In genomic region chr14:96391293-96392118, GRCh38 we compare ENCODE assay signal across 9 cellular contexts. TPM values are rescaled to one million over a fixed set of nuclear protein-coding genes. Genes with fewer than 3 reads are reported as not detected.
DNase-seq lines count a peak whose midpoint lies in the region; ATAC-seq, FAIRE-seq and TF ChIP-seq lines count a peak whose summit lies in the region.
"Had no signal": no experiment of that assay in that cellular context is flagged by ENCODE, and none has a peak within 500 bp of the region (broad histone marks: within the 10 kb centered on the region; RNA-seq: fewer than 3 reads in every experiment).

No MANE protein-coding gene starts in this region.

- peak overlapping the region; percentile 87 for H3K27ac Mint-ChIP-seq in central memory CD8-positive, alpha-beta T cell (ENCODE audit: low read depth)

- H3K36me3 Mint-ChIP-seq in central memory CD8-positive, alpha-beta T cell (ENCODE audit: insufficient read depth) = peaks cover 2% of the 10 kb centered on the region

- no peak for TF ChIP-seq CTCF in AG09319 (IDR thresholded peaks at IDR 0.05; ENCODE audit: low read depth, low read length)
- no peak for TF ChIP-seq CTCF in kidney (IDR thresholded peaks at IDR 0.05; ENCODE audit: borderline replicate concordance, extremely low read depth, insufficient read depth)

- H3K4me3 Mint-ChIP-seq in central memory CD8-positive, alpha-beta T cell = peak overlapping the region; percentile 86

- no peaks in the 10 kb centered on the region for H3K27me3 Mint-ChIP-seq in central memory CD8-positive, alpha-beta T cell

- H3K4me1 ChIP-seq in kidney (ENCODE audit: control insufficient read depth in 1 of 2, insufficient read depth in 1 of 2, low read depth in 1 of 2, low read length in 2 of 2) = peaks cover 2 to 4% of the 10 kb centered on the region in 2 donors

- peaks cover 5% of the 10 kb centered on the region for H3K4me1 Mint-ChIP-seq in central memory CD8-positive, alpha-beta T cell

- ATAC-seq in GM19023 (IDR thresholded peaks at IDR 0.05; ENCODE audit: unreplicated experiment) = peak; percentile 92
- ATAC-seq in HG03196 (IDR thresholded peaks at IDR 0.05; ENCODE audit: unreplicated experiment) = peak; percentile 89
- peak; percentile 91 for ATAC-seq in central memory CD8-positive, alpha-beta T cell (replicated peaks; ENCODE audit: extremely low read depth, poor library complexity, severe bottlenecking)

- H3K27ac ChIP-seq in kidney (ENCODE audit: low read depth in 2 of 2, low read length in 2 of 2) = peak overlapping the region in 1 of 2 donors; percentile 22

- H3K9ac ChIP-seq in kidney (ENCODE audit: low read length in 2 of 2) = peak overlapping the region; percentile 13 to 28

- peak; percentile 87 for DNase-seq in AG09319 (ENCODE audit: extremely low read depth, low read depth)
- peak; percentile 79 for DNase-seq in NCI-H226
- peak; percentile 100 for DNase-seq in activated CD4-positive, CD25-positive, alpha-beta regulatory T cell (lab: John Stamatoyannopoulos, UW)
- DNase-seq in central memory CD8-positive, alpha-beta T cell (ENCODE audit: low spot score in 2 of 2) = peak; percentile 99 to 100
- DNase-seq in kidney = peak; percentile 99
- peak; percentile 100 for DNase-seq in stimulated activated CD4-positive, alpha-beta T cell treated with anti-CD3 and anti-CD28 coated beads, Interleukin-15, amount 100 ng/mL, for 1 hour (ENCODE audit: low read depth in 1 of 2, low spot score in 1 of 2)

- no peaks in the 10 kb centered on the region for H3K9me3 ChIP-seq in kidney (ENCODE audit: control insufficient read depth in 1 of 2, low read length in 2 of 2)

- no peaks in the 10 kb centered on the region for H3K9me3 Mint-ChIP-seq in central memory CD8-positive, alpha-beta T cell

- no peaks in the 10 kb centered on the region for H3K36me3 ChIP-seq in kidney (ENCODE audit: control insufficient read depth in 1 of 2, insufficient read depth in 2 of 2, low read length in 2 of 2)

- peak overlapping the region; percentile 76 to 90 for H3K4me3 ChIP-seq in kidney (ENCODE audit: low read length in 2 of 2)

- FAIRE-seq in kidney (lab: Jason Lieb, UNC) = no peak

- intact Hi-C loops in kidney (cut with DNase I) = no loop called here

RNA-seq across cellular contexts. Expression of gene AK7, which starts 0.4 kb away (rescaled TPM):
- 12.5 TPM for total RNA-seq in kidney
- 5.5 TPM for polyA plus RNA-seq in kidney (ENCODE audit: insufficient read depth, low read depth, low replicate concordance)
- total RNA-seq: T-helper 1 cell treated with Interleukin-12 subunit alpha and Interleukin-12 subunit beta and Interleukin-4 antibody, amounts not matched to agents 30 ng/mL and 1 ng/mL, for 36 hours had no signal

RNA-seq across cellular contexts. Expression of gene GSKIP, which starts 28.2 kb away (rescaled TPM):
- 30.5 TPM for total RNA-seq in kidney
- polyA plus RNA-seq in kidney (ENCODE audit: insufficient read depth, low read depth, low replicate concordance) = 13.1 TPM

RNA-seq across cellular contexts. Expression of gene ATG2B, which starts 28.4 kb away (rescaled TPM):
- total RNA-seq in kidney = 35.8 TPM
- 3.8 TPM for polyA plus RNA-seq in kidney (ENCODE audit: insufficient read depth, low read depth, low replicate concordance)
